In genomic region chr9:21031091-21031817, GRCh38 we compare ENCODE assay signal across 8 cellular contexts. TPM values are rescaled to one million over a fixed set of nuclear protein-coding genes. Genes with fewer than 3 reads are reported as not detected.
A peak's percentile ranks its signal among the peaks of the same experiment; 100 is the strongest.
DNase-seq lines count a peak whose midpoint lies in the region; ATAC-seq and TF ChIP-seq lines count a peak whose summit lies in the region.

Gene HACD4, minus strand, starts transcription at chr9:21031640. Its CDS starts 50 bp downstream, at chr9:21031590.

- peaks cover 16% of the 10 kb centered on the region for H3K36me3 Mint-ChIP-seq in activated T-helper 2 cell treated with anti-CD3 and anti-CD28 coated beads, Interferon-gamma antibody, Interleukin-2, Interleukin-4, amounts not matched to agents 10 μg/mL and 5 μg/mL and 100 μg/mL, durations not matched to agents 14 hours and 24 hours and 36 hours (ENCODE audit: low read depth)

- POLR2A ChIA-PET in HEK293 (lab: Yijun Ruan, JAX): no interaction called here

- H3K4me1 ChIP-seq in HEK293 (ENCODE audit: control insufficient read depth, insufficient read depth, low read length): no peaks in the 10 kb centered on the region
- H3K4me1 ChIP-seq in osteoblast (ENCODE audit: insufficient read depth, low read length): peaks cover 20% of the 10 kb centered on the region
- peaks cover 0 to 18% of the 10 kb centered on the region in 2 donors for H3K4me1 ChIP-seq in thoracic aorta (ENCODE audit: control insufficient read depth in 1 of 2, low read depth in 2 of 2)

- ATAC-seq in GM18498 (IDR thresholded peaks at IDR 0.05; ENCODE audit: unreplicated experiment) (peak; percentile 91), thoracic aorta (ENCODE audit: insufficient number of reproducible peaks, low FRiP score, low read depth) (peak; percentile 46)

- peaks cover 3% of the 10 kb centered on the region for H3K27me3 Mint-ChIP-seq in activated T-helper 2 cell treated with anti-CD3 and anti-CD28 coated beads, Interferon-gamma antibody, Interleukin-2, Interleukin-4, amounts not matched to agents 10 μg/mL and 5 μg/mL and 100 μg/mL, durations not matched to agents 14 hours and 24 hours and 36 hours (ENCODE audit: low read depth)

- H3K27me3 ChIP-seq in osteoblast (ENCODE audit: insufficient read depth, low read length): no peaks in the 10 kb centered on the region
- no peaks in the 10 kb centered on the region for H3K27me3 ChIP-seq in thoracic aorta (replicated peaks; ENCODE audit: insufficient read depth)

- H3K4me1 Mint-ChIP-seq in activated T-helper 2 cell treated with anti-CD3 and anti-CD28 coated beads, Interferon-gamma antibody, Interleukin-2, Interleukin-4, amounts not matched to agents 10 μg/mL and 5 μg/mL and 100 μg/mL, durations not matched to agents 14 hours and 24 hours and 36 hours (ENCODE audit: low read depth): peaks cover 20% of the 10 kb centered on the region

- peak within 1 kb of the TSS; percentile 92 for H3K4me2 ChIP-seq in osteoblast (ENCODE audit: insufficient read depth, low read length)

- H3K36me3 ChIP-seq in HEK293 (ENCODE audit: control insufficient read depth in 2 of 2, insufficient read depth in 1 of 2, low read length in 2 of 2) (no peaks in the 10 kb centered on the region), osteoblast (ENCODE audit: insufficient read depth, low read length) (no peaks in the 10 kb centered on the region), thoracic aorta (no peaks in the 10 kb centered on the region)

- DNase-seq in NCI-H2227 treated with DMSO at 0.1 percent for 48 hours (lab: John Stamatoyannopoulos, UW): peak; percentile 36
- DNase-seq in activated T-helper 2 cell treated with anti-CD3 and anti-CD28 coated beads, Interferon-gamma antibody, Interleukin-2, Interleukin-4, amounts not matched to agents 10 μg/mL and 5 μg/mL and 100 μg/mL, durations not matched to agents 14 hours and 24 hours and 36 hours (ENCODE audit: low spot score): peak; percentile 69
- DNase-seq in foreskin melanocyte: peak; percentile 14
- peak; percentile 92 for DNase-seq in osteoblast (ENCODE audit: insufficient read length, low spot score, missing footprints)
- DNase-seq in thoracic aorta (ENCODE audit: low spot score): no peak
- no peak for DNase-seq in epidermal melanocyte (ENCODE audit: insufficient read length, low spot score)

- no peaks in the 10 kb centered on the region for H3K9me3 Mint-ChIP-seq in activated T-helper 2 cell treated with anti-CD3 and anti-CD28 coated beads, Interferon-gamma antibody, Interleukin-2, Interleukin-4, amounts not matched to agents 10 μg/mL and 5 μg/mL and 100 μg/mL, durations not matched to agents 14 hours and 24 hours and 36 hours

- intact Hi-C loops in activated T-helper 2 cell treated with anti-CD3 and anti-CD28 coated beads, Interferon-gamma antibody, Interleukin-2, Interleukin-4, amounts not matched to agents 10 μg/mL and 5 μg/mL and 100 μg/mL, durations not matched to agents 14 hours and 24 hours and 36 hours (cut with micrococcal nuclease): loop anchor here (1.0 to 5.0 kb wide), 7 partner anchors 34 to 1034 kb away; partner anchors contain the start of gene FOCAD

- peak within 1 kb of the TSS; percentile 56 for H3K27ac Mint-ChIP-seq in activated T-helper 2 cell treated with anti-CD3 and anti-CD28 coated beads, Interferon-gamma antibody, Interleukin-2, Interleukin-4, amounts not matched to agents 10 μg/mL and 5 μg/mL and 100 μg/mL, durations not matched to agents 14 hours and 24 hours and 36 hours

- no peaks in the 10 kb centered on the region for H3K9me3 ChIP-seq in HEK293 (ENCODE audit: control insufficient read depth, insufficient read depth, low read depth, low read length)
- no peaks in the 10 kb centered on the region for H3K9me3 ChIP-seq in osteoblast (ENCODE audit: low read depth, low read length)
- H3K9me3 ChIP-seq in thoracic aorta: no peaks in the 10 kb centered on the region

- H3K79me2 ChIP-seq in osteoblast (ENCODE audit: insufficient read depth, low read length): no peaks in the 10 kb centered on the region

- H3K4me3 ChIP-seq in HEK293 (ENCODE audit: low read depth, low read length) (no peak within 1 kb of the TSS), osteoblast (ENCODE audit: insufficient read depth, low read length) (peak within 1 kb of the TSS; percentile 75), thoracic aorta (peak within 1 kb of the TSS; percentile 81)

- no peaks in the 10 kb centered on the region for H4K20me1 ChIP-seq in osteoblast (ENCODE audit: insufficient read depth, low read length)

- H3K4me3 Mint-ChIP-seq in activated T-helper 2 cell treated with anti-CD3 and anti-CD28 coated beads, Interferon-gamma antibody, Interleukin-2, Interleukin-4, amounts not matched to agents 10 μg/mL and 5 μg/mL and 100 μg/mL, durations not matched to agents 14 hours and 24 hours and 36 hours (ENCODE audit: low read depth): peak within 1 kb of the TSS; percentile 67

- CTCF ChIA-PET in HEK293 (lab: Yijun Ruan, JAX): interaction anchor here (0.7 kb wide), 1 partner anchor 76 kb away, joined by 3 read pairs; no protein-coding TSS in a partner anchor

- no peak for TF ChIP-seq CTCF in HEK293 (tag by site-specific recombination; IDR thresholded peaks at IDR 0.05)
- no peak for TF ChIP-seq CTCF in osteoblast (IDR thresholded peaks at IDR 0.05; ENCODE audit: extremely low read depth, low read depth, low read length)
- TF ChIP-seq CTCF in thoracic aorta (IDR thresholded peaks at IDR 0.05): no peak

- H3K27ac ChIP-seq in HEK293 (ENCODE audit: extremely low read depth, low read depth, low read length): no peak within 1 kb of the TSS
- peak within 1 kb of the TSS; percentile 30 for H3K27ac ChIP-seq in osteoblast (ENCODE audit: low read depth, low read length)
- H3K27ac ChIP-seq in thoracic aorta: peak within 1 kb of the TSS; percentile 74 to 78

- peak within 1 kb of the TSS; percentile 93 for H2AFZ ChIP-seq in osteoblast (ENCODE audit: low read length)

TF ChIP-seq in HEK293, 187 proteins besides CTCF, POLR2A, EP300 and RAD21:
- TF ChIP-seq ZNF26 (tag by site-specific recombination; IDR thresholded peaks at IDR 0.05) (no peak), ZNF548 (tag by site-specific recombination; IDR thresholded peaks at IDR 0.05) (no peak), ZSCAN30 (tag by site-specific recombination; IDR thresholded peaks at IDR 0.05) (no peak), ZNF433 (tag by site-specific recombination; IDR thresholded peaks at IDR 0.05; ENCODE audit: low read depth) (no peak), ZNF2 (tag by site-specific recombination; IDR thresholded peaks at IDR 0.05) (no peak), ZNF302 (tag by site-specific recombination; IDR thresholded peaks at IDR 0.05; ENCODE audit: low read depth) (no peak), ZNF768 (tag by site-specific recombination; IDR thresholded peaks at IDR 0.05) (no peak), TCF7L2 (IDR thresholded peaks at IDR 0.05; ENCODE audit: borderline replicate concordance, low read depth, low read length) (no peak), BCL11A (tag by site-specific recombination; IDR thresholded peaks at IDR 0.05; ENCODE audit: low read depth) (no peak), ZBTB8A (tag by site-specific recombination; IDR thresholded peaks at IDR 0.05) (0 out of 2 replicates have a peak, but pooled peaks have one; percentile 23), ZNF133 (tag by site-specific recombination; IDR thresholded peaks at IDR 0.05) (no peak), HOXA7 (CRISPR knock-in tag; IDR thresholded peaks at IDR 0.05; ENCODE audit: borderline replicate concordance) (no peak), ZNF600 (tag by site-specific recombination; IDR thresholded peaks at IDR 0.05) (no peak), ZNF121 (tag by site-specific recombination; IDR thresholded peaks at IDR 0.05) (no peak), ZNF449 (tag by site-specific recombination; IDR thresholded peaks at IDR 0.05) (peak; percentile 69), ZNF335 (tag by site-specific recombination; conservative IDR thresholded peaks at IDR 0.05) (no peak), ZNF341 (tag by site-specific recombination; IDR thresholded peaks at IDR 0.05; ENCODE audit: low read depth) (peak; percentile 56), TRIM28 (IDR thresholded peaks at IDR 0.05; ENCODE audit: borderline replicate concordance, low read length) (no peak)
TF ChIP-seq in HEK293: peak in this region for 3.

RNA-seq across cellular contexts. Expression of gene HACD4, which starts in this region (rescaled TPM):
- 2.2 and 2.4 TPM in 2 replicates for total RNA-seq in activated T-helper 2 cell treated with anti-CD3 and anti-CD28 coated beads, Interferon-gamma antibody, Interleukin-2, Interleukin-4, amounts not matched to agents 10 μg/mL and 5 μg/mL and 100 μg/mL, durations not matched to agents 14 hours and 24 hours and 36 hours
- total RNA-seq in osteoblast (6.8 and 8.3 TPM in 2 replicates), thoracic aorta (1 to 10 TPM; 2.0 to 8.4 TPM)

Comparison
In these comparisons a context has a peak if more than half of its experiments do, and no peak if none do; other contexts are left out.
1. DNase-seq: peak in NCI-H2227 treated with DMSO at 0.1 percent for 48 hours (single experiment), activated T-helper 2 cell treated with anti-CD3 and anti-CD28 coated beads, Interferon-gamma antibody, Interleukin-2, Interleukin-4, amounts not matched to agents 10 μg/mL and 5 μg/mL and 100 μg/mL, durations not matched to agents 14 hours and 24 hours and 36 hours (single experiment), foreskin melanocyte (single experiment) and osteoblast (single experiment); none in thoracic aorta (single experiment) and epidermal melanocyte (single experiment).